Comparison of ENCODE assay signal across 10 cellular contexts in genomic region chr9:131607591-131607990, GRCh38.
DNase-seq lines count a peak whose midpoint lies in the region; ATAC-seq and TF ChIP-seq lines count a peak whose summit lies in the region.
"Had no signal": no experiment of that assay in that cellular context is flagged by ENCODE, and none has a peak within 500 bp of the region (broad histone marks: within the 10 kb centered on the region; RNA-seq: fewer than 3 reads in every experiment).

No MANE protein-coding gene starts in this region.

- intact Hi-C loops in head of caudate nucleus (cut with DNase I) (no loop called here), psoas muscle (cut with DNase I) (loop anchor here in 1 of 2 donors (5.0 kb wide), 1 partner anchor 45 kb away; no protein-coding TSS in a partner anchor)

- CTCF ChIA-PET in AG04450 (lab: Charles Lee) = interaction anchor here (2.0 kb wide), 1 partner anchor 133 kb away, joined by 10 read pairs; no protein-coding TSS in a partner anchor

- TF ChIP-seq CTCF in AG04450 (IDR thresholded peaks at IDR 0.05; ENCODE audit: low read depth, low read length) = no peak
- TF ChIP-seq CTCF in RWPE2 (IDR thresholded peaks at IDR 0.05; ENCODE audit: poor library complexity, severe bottlenecking) = no peak
- TF ChIP-seq CTCF in psoas muscle (IDR thresholded peaks at IDR 0.05) = no peak

- no peaks in the 10 kb centered on the region for H3K36me3 ChIP-seq in RWPE2 (ENCODE audit: low read depth)
- H3K36me3 ChIP-seq in psoas muscle (ENCODE audit: insufficient read depth in 1 of 2, low read depth in 1 of 2) = peaks cover 0 to 55% of the 10 kb centered on the region in 2 donors

- ATAC-seq in RWPE2 (ENCODE audit: low read depth) = no peak
- ATAC-seq in psoas muscle = peak in 1 of 4 donors; percentile 5
- ATAC-seq in HG02623 (IDR thresholded peaks at IDR 0.05; ENCODE audit: unreplicated experiment) = no peak

- H3K27ac ChIP-seq in AG04450 (ENCODE audit: low read depth, low read length) (peak overlapping the region; percentile 97), RWPE2 (ENCODE audit: poor library complexity, severe bottlenecking) (peak overlapping the region; percentile 81), psoas muscle (peak overlapping the region; percentile 94)

- H3K27me3 ChIP-seq in AG04450 (ENCODE audit: control insufficient read depth, insufficient read depth, low read length) (no peaks in the 10 kb centered on the region), RWPE2 (ENCODE audit: insufficient read depth, poor library complexity, severe bottlenecking) (no peaks in the 10 kb centered on the region), psoas muscle (ENCODE audit: insufficient read depth in 3 of 3, low read length in 2 of 3) (no peaks in the 10 kb centered on the region)
- H3K27me3 ChIP-seq: BLaER1 treated with 17β-estradiol and CSF1 and Interleukin-3, amounts not matched to agents 10 nM and 100 nM had no signal

- 63 to 81% (median 70%) methylated on average over 8 of the region's 8 CpGs for WGBS in psoas muscle, 3 donors

- H3K4me3 ChIP-seq in AG04450 (ENCODE audit: low read depth, low read length) (no peak overlapping the region), RWPE2 (ENCODE audit: severe bottlenecking) (no peak overlapping the region), psoas muscle (no peak overlapping the region)
- H3K4me3 ChIP-seq: BLaER1 treated with 17β-estradiol and CSF1 and Interleukin-3, amounts not matched to agents 10 nM and 100 nM had no signal

- no peak for DNase-seq in AG04450 (ENCODE audit: low read depth, low spot score)
- DNase-seq in RWPE2 (ENCODE audit: low spot score) = no peak
- peak in 30 of 42 donors; percentile 24 to 81 (median 61) for DNase-seq in head of caudate nucleus
- no peak for DNase-seq in psoas muscle
- no peak for DNase-seq in NCI-H1694 (lab: John Stamatoyannopoulos, UW)
- no peak for DNase-seq in H4 (ENCODE audit: low spot score)
- no peak for DNase-seq in NCI-H226
- DNase-seq: NCI-H1092 had no signal

- H3K4me1 ChIP-seq in RWPE2 (ENCODE audit: insufficient read depth, poor library complexity, severe bottlenecking) = peaks cover 20% of the 10 kb centered on the region
- peaks cover 47% of the 10 kb centered on the region for H3K4me1 ChIP-seq in psoas muscle

- H3K9me3 ChIP-seq in AG04450 (ENCODE audit: control insufficient read depth, insufficient read depth, low read length) (peaks cover 2% of the 10 kb centered on the region; the same call in 1 of the 2 replicates), RWPE2 (ENCODE audit: severe bottlenecking) (no peaks in the 10 kb centered on the region), psoas muscle (no peaks in the 10 kb centered on the region)
- H3K9me3 ChIP-seq: BLaER1 treated with 17β-estradiol and CSF1 and Interleukin-3, amounts not matched to agents 10 nM and 100 nM had no signal

- POLR2A ChIA-PET in AG04450 (lab: Yijun Ruan, JAX) = interaction anchor here (0.7 kb wide), 1 partner anchor 28 kb away, joined by 3 read pairs; no protein-coding TSS in a partner anchor

Comparison
In these comparisons a context has a peak if more than half of its experiments do, and no peak if none do; other contexts are left out.
1. DNase-seq: peak in head of caudate nucleus (30 of 42); none in AG04450 (single experiment), RWPE2 (single experiment), psoas muscle (0 of 2), NCI-H1694 (single experiment), H4 (single experiment) and NCI-H226 (single experiment).
2. Peak in every context shown above with its lines, with median percentiles within 50 percentile points of each other: H3K27ac ChIP-seq.